Comparison of ENCODE assay signal across 26 cellular contexts in the genomic region with DNA sequence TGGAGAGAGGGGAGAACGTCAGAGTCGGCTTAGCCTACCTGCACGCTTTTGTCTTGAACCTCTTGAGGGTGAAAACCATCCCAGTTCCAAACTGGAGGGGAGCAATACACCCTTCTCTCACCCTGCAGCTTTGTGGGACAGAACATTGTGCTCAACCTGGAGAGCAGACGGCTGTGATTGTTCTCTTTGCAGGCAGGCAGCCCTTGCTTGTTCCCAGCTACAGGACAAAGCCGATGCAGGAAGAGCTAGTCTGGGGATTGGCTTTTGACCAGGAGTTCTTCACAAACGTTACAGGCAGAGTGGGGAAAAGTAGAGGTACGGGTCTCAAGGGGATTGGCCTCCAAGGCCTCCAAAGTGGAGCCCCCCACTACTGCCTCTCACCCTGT. TPM values are rescaled to one million over a fixed set of nuclear protein-coding genes. Genes with fewer than 3 reads are reported as not detected.
"Had no signal": no experiment of that assay in that cellular context is flagged by ENCODE, and none has a peak within 500 bp of the region (broad histone marks: within the 10 kb centered on the region; RNA-seq: fewer than 3 reads in every experiment).

No MANE protein-coding gene starts in this region.

- ATAC-seq: body of pancreas, left lobe of liver, natural killer cell, right lobe of liver, SK-N-SH treated with all-trans-retinoic acid at 6 μM for 48 hours, T-helper 17 cell had no signal

- DNase-seq: activated CD4-positive, alpha-beta memory T cell treated with anti-CD3 and anti-CD28 coated beads, Interleukin-2, amount 10 ng/mL, durations not matched to agents 7 days and 5 days; activated CD4-positive, alpha-beta T cell treated with anti-CD3 and anti-CD28 coated beads, Interleukin-2, amount 10 ng/mL, durations not matched to agents 24 days and 14 days; activated CD4-positive, CD25-positive, alpha-beta regulatory T cell treated with anti-CD3 and anti-CD28 coated beads, Interleukin-2, amount 50 U/mL, for 72 hours; activated effector memory CD4-positive, alpha-beta T cell treated with Interleukin-2 at 50 U/mL for 16 hours; activated naive CD4-positive, alpha-beta T cell treated with Interleukin-2 at 50 U/mL for 16 hours; aorta; body of pancreas; cortex of kidney; gastrocnemius medialis; glutamatergic neuron; hypothalamus; mesendoderm; natural killer cell; stimulated activated CD4-positive, alpha-beta T cell treated with anti-CD3 and anti-CD28 coated beads, Interleukin-2, amount 100 ng/mL, for 48 hours; stimulated activated naive CD4-positive, alpha-beta T cell treated with Interleukin-2 at 50 U/mL for 16 hours; T-helper 17 cell; T1000; trophoblast cell; WERI-Rb-1 had no signal

- H3K27me3 ChIP-seq: body of pancreas, gastrocnemius medialis, right lobe of liver had no signal

- H3K4me3 ChIP-seq: body of pancreas, gastrocnemius medialis, lung, right lobe of liver, thoracic aorta had no signal

- H3K36me3 Mint-ChIP-seq: activated naive CD8-positive, alpha-beta T cell; natural killer cell had no signal

- H3K4me1 ChIP-seq: body of pancreas, gastrocnemius medialis, right lobe of liver had no signal

- H3K27ac Mint-ChIP-seq: activated CD4-positive, alpha-beta memory T cell treated with anti-CD3 and anti-CD28 coated beads, Interleukin-2, amount 10 ng/mL, durations not matched to agents 7 days and 5 days; activated CD4-positive, alpha-beta T cell treated with anti-CD3 and anti-CD28 coated beads, Interleukin-2, amount 10 ng/mL, durations not matched to agents 24 days and 14 days; activated naive CD8-positive, alpha-beta T cell; natural killer cell; T-helper 17 cell had no signal

- H3K27ac ChIP-seq: body of pancreas, gastrocnemius medialis, right lobe of liver, thoracic aorta, WERI-Rb-1 had no signal

- H3K9me3 ChIP-seq: body of pancreas, gastrocnemius medialis, right lobe of liver, thoracic aorta had no signal

- H3K27me3 Mint-ChIP-seq: activated naive CD8-positive, alpha-beta T cell had no signal

- H3K9me3 Mint-ChIP-seq: activated CD4-positive, alpha-beta memory T cell treated with anti-CD3 and anti-CD28 coated beads, Interleukin-2, amount 10 ng/mL, durations not matched to agents 7 days and 5 days; activated CD4-positive, alpha-beta T cell treated with anti-CD3 and anti-CD28 coated beads, Interleukin-2, amount 10 ng/mL, durations not matched to agents 24 days and 14 days; natural killer cell had no signal

- H3K36me3 ChIP-seq: gastrocnemius medialis, right lobe of liver, thoracic aorta, WERI-Rb-1 had no signal

- H3K4me3 Mint-ChIP-seq: activated CD4-positive, alpha-beta memory T cell treated with anti-CD3 and anti-CD28 coated beads, Interleukin-2, amount 10 ng/mL, durations not matched to agents 7 days and 5 days; activated CD4-positive, alpha-beta T cell treated with anti-CD3 and anti-CD28 coated beads, Interleukin-2, amount 10 ng/mL, durations not matched to agents 24 days and 14 days; activated naive CD8-positive, alpha-beta T cell; natural killer cell; T-helper 17 cell had no signal

RNA-seq across cellular contexts. Expression of gene FGF1, which starts 50.4 kb away (rescaled TPM):
- total RNA-seq: activated CD4-positive, alpha-beta memory T cell treated with anti-CD3 and anti-CD28 coated beads, Interleukin-2, amount 10 ng/mL, durations not matched to agents 7 days and 5 days; activated CD4-positive, alpha-beta T cell treated with anti-CD3 and anti-CD28 coated beads, Interleukin-2, amount 10 ng/mL, durations not matched to agents 24 days and 14 days; mononuclear cell; natural killer cell; T-helper 17 cell had no signal
